Comparison of ENCODE assay signal across 22 cellular contexts in genomic region chr15:59298876-59299275, GRCh38.
DNase-seq lines count a peak whose midpoint lies in the region; ATAC-seq, FAIRE-seq and TF ChIP-seq lines count a peak whose summit lies in the region.
"Had no signal": no experiment of that assay in that cellular context is flagged by ENCODE, and none has a peak within 500 bp of the region (broad histone marks: within the 10 kb centered on the region; RNA-seq: fewer than 3 reads in every experiment).

No MANE protein-coding gene starts in this region.

- no peak for FAIRE-seq in GM12878 (lab: Jason Lieb, UNC)

- H3K27me3 ChIP-seq in GM12878 (replicated peaks in 1 of 2; ENCODE audit: control insufficient read depth in 2 of 2, insufficient read depth in 2 of 2, low read length in 1 of 2) (no peaks in the 10 kb centered on the region), neutrophil (peaks cover 36% of the 10 kb centered on the region), ascending aorta (no peaks in the 10 kb centered on the region)
- H3K27me3 ChIP-seq: adrenal gland, cardiac muscle cell, gastroesophageal sphincter, MG63, sigmoid colon, transverse colon had no signal

- BruUV-seq in Calu3 (replicated peaks; lab: Mats Ljungman, UMichigan) (TSS peak; percentile 92), OCI-LY7 (replicated peaks; lab: Mats Ljungman, UMichigan) (no TSS peak), GM12878 (replicated peaks; lab: Mats Ljungman, UMichigan) (TSS peak; percentile 94)

- H3K9me2 ChIP-seq in OCI-LY7 (ENCODE audit: insufficient read depth, low read length): no peaks in the 10 kb centered on the region

- ATAC-seq in GM12878: no peak
- ATAC-seq: CD8-positive, alpha-beta T cell; gastroesophageal sphincter; GM23338; naive thymus-derived CD4-positive, alpha-beta T cell had no signal

- no peaks in the 10 kb centered on the region for H3K9me3 Mint-ChIP-seq in Calu3 (ENCODE audit: low read depth, unreplicated experiment)
- H3K9me3 Mint-ChIP-seq in progenitor cell of endocrine pancreas (ENCODE audit: low read depth): no peaks in the 10 kb centered on the region
- H3K9me3 Mint-ChIP-seq: CD8-positive, alpha-beta T cell; GM23338 had no signal

- RAD21 ChIA-PET in GM12878 (lab: Charles Lee; ENCODE audit: unreplicated experiment): interaction anchor here (1.0 to 6.6 kb wide), 17 partner anchors 10 to 224 kb away, joined by 3 to 61 read pairs (median 5); partner anchors contain the start of gene MYO1E

- WGBS in GM12878 (ENCODE audit: insufficient coverage, insufficient replicate concordance, low lambda C conversion rate, missing lambda C conversion rate): 40% methylated on average over 3 of the region's 3 CpGs

- H3K9ac ChIP-seq in GM12878 (ENCODE audit: control insufficient read depth, insufficient read depth, low read length): peak overlapping the region; percentile 42
- H3K9ac ChIP-seq: parathyroid adenoma had no signal

- H2AFZ ChIP-seq in OCI-LY7 (ENCODE audit: low read length): peak overlapping the region; percentile 23; the same call in 1 of the 2 replicates
- H2AFZ ChIP-seq in GM12878 (ENCODE audit: control insufficient read depth, low read depth, low read length): no peak overlapping the region
- H2AFZ ChIP-seq: GM23338, parathyroid adenoma had no signal

- no peaks in the 10 kb centered on the region for H3K9me3 ChIP-seq in OCI-LY7 (ENCODE audit: low read length)
- no peaks in the 10 kb centered on the region for H3K9me3 ChIP-seq in GM12878 (replicated peaks; ENCODE audit: control insufficient read depth, insufficient read depth, low read length)
- no peaks in the 10 kb centered on the region for H3K9me3 ChIP-seq in neutrophil
- H3K9me3 ChIP-seq in ascending aorta: no peaks in the 10 kb centered on the region
- H3K9me3 ChIP-seq: adrenal gland, gastroesophageal sphincter, MG63, sigmoid colon, transverse colon had no signal

- H3K4me1 Mint-ChIP-seq in Calu3 (ENCODE audit: low read depth, unreplicated experiment) (peaks cover 86% of the 10 kb centered on the region), progenitor cell of endocrine pancreas (ENCODE audit: low read depth) (peaks cover 10% of the 10 kb centered on the region)

- H3K27ac ChIP-seq in OCI-LY7 (ENCODE audit: low read depth, low read length, poor library complexity, severe bottlenecking): no peak overlapping the region
- H3K27ac ChIP-seq in GM12878 (ENCODE audit: control insufficient read depth, insufficient read depth): peak overlapping the region; percentile 71
- H3K27ac ChIP-seq in neutrophil: peak overlapping the region; percentile 73
- peak overlapping the region in 1 of 2 donors; percentile 61 for H3K27ac ChIP-seq in ascending aorta
- H3K27ac ChIP-seq: adrenal gland, cardiac muscle cell, parathyroid adenoma, SK-N-MC had no signal

- H3K36me3 Mint-ChIP-seq in Calu3 (ENCODE audit: insufficient read depth, unreplicated experiment) (peaks cover 70% of the 10 kb centered on the region), progenitor cell of endocrine pancreas (ENCODE audit: insufficient read depth) (no peaks in the 10 kb centered on the region)
- H3K36me3 Mint-ChIP-seq: CD8-positive, alpha-beta T cell had no signal

- H3K4me1 ChIP-seq in OCI-LY7 (ENCODE audit: insufficient read depth, low read length, poor library complexity, severe bottlenecking): peaks cover 32% of the 10 kb centered on the region
- H3K4me1 ChIP-seq in GM12878 (ENCODE audit: control insufficient read depth, insufficient read depth, low read length): peaks cover 79% of the 10 kb centered on the region
- H3K4me1 ChIP-seq in neutrophil (ENCODE audit: control insufficient read depth in 1 of 2, insufficient read depth in 1 of 2, low read depth in 1 of 2, low read length in 1 of 2): peaks cover 61 to 64% of the 10 kb centered on the region in 2 experiments
- H3K4me1 ChIP-seq in ascending aorta: peaks cover 24 to 57% of the 10 kb centered on the region in 2 donors
- H3K4me1 ChIP-seq: adrenal gland, parathyroid adenoma had no signal

- H3K4me2 ChIP-seq in OCI-LY7 (ENCODE audit: low read length) (no peak overlapping the region), GM12878 (ENCODE audit: control insufficient read depth, insufficient read depth) (peak overlapping the region; percentile 89)
- H3K4me2 ChIP-seq: GM23338 had no signal

- TF ChIP-seq RAD21 in GM12878 (IDR thresholded peaks at IDR 0.05; ENCODE audit: insufficient read depth, low read depth, low read length): no peak

- no peaks in the 10 kb centered on the region for H4K20me1 ChIP-seq in OCI-LY7 (ENCODE audit: insufficient read depth, low read length)
- no peaks in the 10 kb centered on the region for H4K20me1 ChIP-seq in GM12878 (ENCODE audit: control insufficient read depth, insufficient read depth)

- H3K36me3 ChIP-seq in OCI-LY7 (ENCODE audit: insufficient read depth, low read length) (no peaks in the 10 kb centered on the region), GM12878 (ENCODE audit: control insufficient read depth in 2 of 2, insufficient read depth in 2 of 2, low read length in 1 of 2) (peaks cover 4 to 11% of the 10 kb centered on the region in 2 experiments; a peak in 2 of 4 replicates), neutrophil (no peaks in the 10 kb centered on the region), ascending aorta (no peaks in the 10 kb centered on the region)
- H3K36me3 ChIP-seq: adrenal gland, cardiac muscle cell, gastroesophageal sphincter, MG63, sigmoid colon, transverse colon had no signal

- TF ChIP-seq CTCF in Calu3 (IDR thresholded peaks at IDR 0.05; ENCODE audit: unreplicated experiment) (no peak), OCI-LY7 (conservative IDR thresholded peaks at IDR 0.05; ENCODE audit: low read length) (no peak), GM12878 (IDR thresholded peaks at IDR 0.05 in 2 of 3, conservative IDR thresholded peaks at IDR 0.05 in 1 of 3; ENCODE audit: control insufficient read depth in 2 of 3, extremely low read depth in 1 of 3, insufficient read depth in 1 of 3, low read depth in 3 of 3, low read length in 3 of 3) (no peak), neutrophil (IDR thresholded peaks at IDR 0.05) (no peak), progenitor cell of endocrine pancreas (IDR thresholded peaks at IDR 0.05; ENCODE audit: unreplicated experiment) (no peak), ascending aorta (IDR thresholded peaks at IDR 0.05) (no peak)

- TF ChIP-seq EP300 in GM12878 (IDR thresholded peaks at IDR 0.05; ENCODE audit: borderline replicate concordance in 1 of 2, control insufficient read depth in 1 of 2, low read depth in 2 of 2, low read length in 2 of 2): no peak

- H3K27me3 Mint-ChIP-seq in Calu3 (ENCODE audit: unreplicated experiment) (no peaks in the 10 kb centered on the region), progenitor cell of endocrine pancreas (no peaks in the 10 kb centered on the region)
- H3K27me3 Mint-ChIP-seq: naive thymus-derived CD4-positive, alpha-beta T cell had no signal

- intact Hi-C loops in Calu3 (cut with micrococcal nuclease; ENCODE audit: unreplicated experiment) (loop anchor here (5.0 kb wide), 1 partner anchor 33 kb away; no protein-coding TSS in a partner anchor), OCI-LY7 (cut with micrococcal nuclease; ENCODE audit: unreplicated experiment) (no loop called here), GM12878 (cut with micrococcal nuclease; ENCODE audit: unreplicated experiment) (loop anchor here (2.0 kb wide), 4 partner anchors 30 to 114 kb away; no protein-coding TSS in a partner anchor), ascending aorta (cut with DNase I) (loop anchor here (10.0 kb wide), 1 partner anchor 314 kb away; the partner anchor contains the start of gene RNF111)

- H3K4me3 ChIP-seq in OCI-LY7 (ENCODE audit: low read depth, low read length, poor library complexity, severe bottlenecking): no peak overlapping the region
- peak overlapping the region; percentile 19; the same call in 1 of the 2 replicates for H3K4me3 ChIP-seq in GM12878
- no peak overlapping the region for H3K4me3 ChIP-seq in neutrophil (ENCODE audit: low read depth in 1 of 2, low read length in 1 of 2)
- no peak overlapping the region for H3K4me3 ChIP-seq in ascending aorta
- H3K4me3 ChIP-seq: adrenal gland, cardiac muscle cell, gastroesophageal sphincter, GM23338, sigmoid colon, SK-N-MC, transverse colon had no signal

- in situ Hi-C loops in GM12878 (cut with MboI): no loop called here

- H3K4me3 Mint-ChIP-seq in Calu3 (ENCODE audit: low read depth, unreplicated experiment): peak overlapping the region; percentile 31
- no peak overlapping the region for H3K4me3 Mint-ChIP-seq in progenitor cell of endocrine pancreas (ENCODE audit: low read depth)
- H3K4me3 Mint-ChIP-seq: CD8-positive, alpha-beta T cell; GM23338 had no signal

- TF ChIP-seq POLR2A in GM12878 (IDR thresholded peaks at IDR 0.05; ENCODE audit: low read depth, low read length): no peak

- DNase-seq in Calu3 (no peak), OCI-LY7 (ENCODE audit: low spot score) (no peak), GM12878 (ENCODE audit: low read depth, low spot score) (no peak), progenitor cell of endocrine pancreas (ENCODE audit: low spot score, unreplicated experiment) (no peak), GDM1 (lab: John Stamatoyannopoulos, UW) (no peak), A172 (ENCODE audit: low spot score) (no peak), ascending aorta (ENCODE audit: low spot score in 2 of 2) (no peak)
- DNase-seq: CD8-positive, alpha-beta T cell; DMS79; MG63; NCI-H1436; NCI-H69; sigmoid colon; transverse colon had no signal

- CTCF ChIA-PET in Calu3 (lab: Charles Lee): interaction anchor here (0.5 to 3.1 kb wide), 10 partner anchors 11 to 114 kb away, joined by 3 to 13 read pairs (median 5); no protein-coding TSS in a partner anchor
- CTCF ChIA-PET in OCI-LY7 (lab: Charles Lee; ENCODE audit: unreplicated experiment): interaction anchor here (1.7 kb wide), 1 partner anchor 52 kb away, joined by 4 read pairs; no protein-coding TSS in a partner anchor
- CTCF ChIA-PET in GM12878 (lab: Yijun Ruan, JAX): interaction anchor here (1.1 to 7.8 kb wide), 8 partner anchors 9 to 319 kb away, joined by 3 to 68 read pairs (median 7); no protein-coding TSS in a partner anchor

- no peaks in the 10 kb centered on the region for H3K79me2 ChIP-seq in OCI-LY7 (ENCODE audit: insufficient read depth, low read depth, low read length)
- H3K79me2 ChIP-seq in GM12878 (ENCODE audit: control insufficient read depth, insufficient read depth, low read length): peaks cover 96% of the 10 kb centered on the region
- H3K79me2 ChIP-seq: parathyroid adenoma had no signal

- POLR2A ChIA-PET in OCI-LY7 (lab: Charles Lee): interaction anchor here (0.6 to 3.3 kb wide), 6 partner anchors 8 to 289 kb away, joined by 3 to 17 read pairs (median 5); no protein-coding TSS in a partner anchor
- POLR2A ChIA-PET in GM12878 (lab: Charles Lee): interaction anchor here (1.1 to 2.9 kb wide), 6 partner anchors 51 to 114 kb away, joined by 3 to 14 read pairs (median 6); partner anchors contain the start of gene MYO1E

- SMC1A ChIA-PET in GM12878 (lab: Charles Lee; ENCODE audit: uncharacterized antibody, unreplicated experiment): interaction anchor here (0.8 to 4.7 kb wide), 20 partner anchors 9 to 230 kb away, joined by 3 to 64 read pairs (median 6); no protein-coding TSS in a partner anchor

- H3K27ac Mint-ChIP-seq in Calu3 (ENCODE audit: unreplicated experiment) (peak overlapping the region; percentile 92), progenitor cell of endocrine pancreas (no peak overlapping the region)
- H3K27ac Mint-ChIP-seq: CD8-positive, alpha-beta T cell; GM23338 had no signal

TF ChIP-seq in GM12878, 131 proteins besides CTCF, POLR2A, EP300 and RAD21 (continues in another document):
- TF ChIP-seq HCFC1 (IDR thresholded peaks at IDR 0.05; ENCODE audit: low read length): no peak
